ENCODE assay signal across 9 cellular contexts in the genomic region with DNA sequence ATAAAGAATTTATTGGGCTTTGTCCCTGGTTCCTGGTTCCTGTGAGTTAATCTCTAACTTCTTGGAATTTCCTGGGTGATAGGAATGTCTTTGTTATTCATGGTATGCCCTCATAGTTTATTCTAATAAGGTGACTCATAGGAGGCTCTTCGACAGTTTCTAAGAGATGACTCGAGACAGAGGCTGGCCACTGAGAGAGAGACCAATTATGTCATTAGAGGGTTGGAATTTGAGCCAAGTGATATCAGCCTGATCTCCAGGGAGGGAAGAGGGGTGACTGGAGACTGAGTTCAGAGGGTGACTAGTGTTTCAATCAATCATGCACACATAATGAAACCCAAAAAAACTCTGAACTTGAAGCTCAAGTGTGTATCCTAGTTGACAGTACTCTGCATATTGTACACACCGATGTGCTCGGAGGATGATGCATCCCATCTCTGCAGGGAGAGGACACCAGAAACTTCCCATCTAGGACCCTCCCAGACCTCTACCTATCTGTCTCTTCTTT.
DNase-seq lines count a peak whose midpoint lies in the region; TF ChIP-seq lines count a peak whose summit lies in the region.
"Had no signal": no experiment of that assay in that cellular context is flagged by ENCODE, and none has a peak within 500 bp of the region (broad histone marks: within the 10 kb centered on the region; RNA-seq: fewer than 3 reads in every experiment).

No MANE protein-coding gene starts in this region.

- 16% methylated on average over 4 of the region's 4 CpGs for WGBS in smooth muscle cell (ENCODE audit: low lambda C conversion rate)

- H3K27ac ChIP-seq in smooth muscle cell (ENCODE audit: low read depth): peak overlapping the region; percentile 60

- H2AFZ ChIP-seq in smooth muscle cell (ENCODE audit: low read depth): no peak overlapping the region

- H3K27me3 ChIP-seq in smooth muscle cell (ENCODE audit: low read depth): no peaks in the 10 kb centered on the region

- H3K4me3 Mint-ChIP-seq in activated T-helper 2 cell treated with anti-CD3 and anti-CD28 coated beads, Interferon-gamma antibody, Interleukin-2, Interleukin-4, amounts not matched to agents 10 μg/mL and 5 μg/mL and 100 μg/mL, durations not matched to agents 14 hours and 24 hours and 36 hours (ENCODE audit: low read depth): no peak overlapping the region

- H3K9me3 Mint-ChIP-seq in activated T-helper 2 cell treated with anti-CD3 and anti-CD28 coated beads, Interferon-gamma antibody, Interleukin-2, Interleukin-4, amounts not matched to agents 10 μg/mL and 5 μg/mL and 100 μg/mL, durations not matched to agents 14 hours and 24 hours and 36 hours: peaks cover 4% of the 10 kb centered on the region

- no peaks in the 10 kb centered on the region for H3K4me1 Mint-ChIP-seq in activated T-helper 2 cell treated with anti-CD3 and anti-CD28 coated beads, Interferon-gamma antibody, Interleukin-2, Interleukin-4, amounts not matched to agents 10 μg/mL and 5 μg/mL and 100 μg/mL, durations not matched to agents 14 hours and 24 hours and 36 hours (ENCODE audit: low read depth)

- no peaks in the 10 kb centered on the region for H3K9me3 ChIP-seq in smooth muscle cell (replicated peaks; ENCODE audit: low read depth)

- intact Hi-C loops in head of caudate nucleus (cut with DNase I): no loop called here
- intact Hi-C loops in activated T-helper 2 cell treated with anti-CD3 and anti-CD28 coated beads, Interferon-gamma antibody, Interleukin-2, Interleukin-4, amounts not matched to agents 10 μg/mL and 5 μg/mL and 100 μg/mL, durations not matched to agents 14 hours and 24 hours and 36 hours (cut with micrococcal nuclease): no loop called here

- no peak overlapping the region for H3K27ac Mint-ChIP-seq in activated T-helper 2 cell treated with anti-CD3 and anti-CD28 coated beads, Interferon-gamma antibody, Interleukin-2, Interleukin-4, amounts not matched to agents 10 μg/mL and 5 μg/mL and 100 μg/mL, durations not matched to agents 14 hours and 24 hours and 36 hours

- DNase-seq in NCI-H1105 treated with DMSO at 0.1 percent for 48 hours (lab: John Stamatoyannopoulos, UW) (peak; percentile 2), NCI-H1105 (lab: John Stamatoyannopoulos, UW) (no peak), SK-N-DZ (ENCODE audit: low spot score) (peak; percentile 51), glomerular endothelial cell (ENCODE audit: extremely low read depth, low read depth, low spot score) (peak; percentile 70), smooth muscle cell (lab: John Stamatoyannopoulos, UW; ENCODE audit: unreplicated experiment) (no peak), head of caudate nucleus (no peak), GM10266 (ENCODE audit: extremely low spot score) (no peak)
- DNase-seq in activated T-helper 2 cell treated with anti-CD3 and anti-CD28 coated beads, Interferon-gamma antibody, Interleukin-2, Interleukin-4, amounts not matched to agents 10 μg/mL and 5 μg/mL and 100 μg/mL, durations not matched to agents 14 hours and 24 hours and 36 hours (ENCODE audit: low spot score): no peak
- DNase-seq: retina had no signal

- no peaks in the 10 kb centered on the region for H3F3A ChIP-seq in smooth muscle cell (ENCODE audit: low read depth)

- H3K9ac ChIP-seq in smooth muscle cell (ENCODE audit: low read depth): no peak overlapping the region

- peaks cover 5% of the 10 kb centered on the region for H3K4me1 ChIP-seq in smooth muscle cell (ENCODE audit: low read depth)

- no peak overlapping the region for H3K4me3 ChIP-seq in smooth muscle cell

- no peaks in the 10 kb centered on the region for H3K79me2 ChIP-seq in smooth muscle cell (ENCODE audit: low read depth)

- no peaks in the 10 kb centered on the region for H4K20me1 ChIP-seq in smooth muscle cell (ENCODE audit: low read depth)

- H3K27me3 Mint-ChIP-seq in activated T-helper 2 cell treated with anti-CD3 and anti-CD28 coated beads, Interferon-gamma antibody, Interleukin-2, Interleukin-4, amounts not matched to agents 10 μg/mL and 5 μg/mL and 100 μg/mL, durations not matched to agents 14 hours and 24 hours and 36 hours (ENCODE audit: low read depth): no peaks in the 10 kb centered on the region

- TF ChIP-seq CTCF in smooth muscle cell (IDR thresholded peaks at IDR 0.05; ENCODE audit: borderline replicate concordance, insufficient read depth, poor library complexity, severe bottlenecking): no peak
- TF ChIP-seq CTCF in GM10266 (IDR thresholded peaks at IDR 0.05; ENCODE audit: control insufficient read depth, insufficient read depth, low read depth, missing control alignments): no peak

- H3K36me3 ChIP-seq in smooth muscle cell (ENCODE audit: low read depth): no peaks in the 10 kb centered on the region

- H3K4me2 ChIP-seq in smooth muscle cell: peak overlapping the region; percentile 26

- H3K36me3 Mint-ChIP-seq in activated T-helper 2 cell treated with anti-CD3 and anti-CD28 coated beads, Interferon-gamma antibody, Interleukin-2, Interleukin-4, amounts not matched to agents 10 μg/mL and 5 μg/mL and 100 μg/mL, durations not matched to agents 14 hours and 24 hours and 36 hours (ENCODE audit: low read depth): no peaks in the 10 kb centered on the region

Comparison
In these comparisons a context has a peak if more than half of its experiments do, and no peak if none do; other contexts are left out.
1. DNase-seq: peak in NCI-H1105 treated with DMSO at 0.1 percent for 48 hours (single experiment), SK-N-DZ (single experiment) and glomerular endothelial cell (single experiment); none in NCI-H1105 (single experiment), smooth muscle cell (single experiment), head of caudate nucleus (0 of 42), activated T-helper 2 cell treated with anti-CD3 and anti-CD28 coated beads, Interferon-gamma antibody, Interleukin-2, Interleukin-4, amounts not matched to agents 10 μg/mL and 5 μg/mL and 100 μg/mL, durations not matched to agents 14 hours and 24 hours and 36 hours (single experiment) and GM10266 (single experiment).